Comparison of ENCODE assay signal across 22 cellular contexts in the genomic region with DNA sequence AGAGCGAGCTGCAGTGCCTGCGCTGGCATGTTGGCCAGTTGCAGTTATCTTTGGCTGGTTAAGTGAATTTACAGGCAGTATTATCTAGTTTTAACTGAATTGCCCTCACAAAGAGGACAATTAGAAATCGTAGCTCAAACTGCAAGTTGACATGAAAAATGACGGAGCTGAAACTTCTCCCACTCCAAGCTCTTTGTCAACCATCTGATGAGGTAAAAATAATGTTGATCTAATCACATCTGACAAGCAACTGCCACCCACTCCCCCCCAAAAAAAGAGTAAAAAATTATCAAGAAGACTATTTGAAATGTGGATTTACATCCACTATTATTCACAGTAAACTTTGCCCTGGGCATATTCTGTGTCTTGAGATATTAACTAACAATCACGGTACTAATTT.
A peak's percentile ranks its signal among the peaks of the same experiment; 100 is the strongest.
DNase-seq lines count a peak whose midpoint lies in the region; ATAC-seq and TF ChIP-seq lines count a peak whose summit lies in the region.
"Had no signal": no experiment of that assay in that cellular context is flagged by ENCODE, and none has a peak within 500 bp of the region (broad histone marks: within the 10 kb centered on the region; RNA-seq: fewer than 3 reads in every experiment).

No MANE protein-coding gene starts in this region.

- DNase-seq in SK-N-DZ (ENCODE audit: low spot score) (peak; percentile 59), coronary artery (ENCODE audit: low spot score) (peak; percentile 19), putamen (ENCODE audit: low spot score) (peak; percentile 73), AG08396 (ENCODE audit: low spot score) (no peak)
- DNase-seq: BE2C; C1 segment of cervical spinal cord; CD4-positive, alpha-beta memory T cell; CD4-positive, CD25-positive, alpha-beta regulatory T cell; CD8-positive, alpha-beta memory T cell; COR-L47; DMS 273 treated with DMSO at 0.1 percent for 48 hours; DMS153; DMS53; DMS79; DND-41; EL; GDM1 had no signal

- no peak for ATAC-seq in GM18498 (IDR thresholded peaks at IDR 0.05; ENCODE audit: unreplicated experiment)
- ATAC-seq: A549, GM12878 had no signal

- H3K4me3 ChIP-seq in coronary artery, result no peak overlapping the region
- H3K4me3 ChIP-seq: A549, BLaER1, GM12878 had no signal

- TF ChIP-seq CTCF in coronary artery (IDR thresholded peaks at IDR 0.05), result no peak

- H3K27ac ChIP-seq in coronary artery, result no peak overlapping the region
- H3K27ac ChIP-seq: 22Rv1, A549, BLaER1 had no signal
